8 cellular contexts compared by ENCODE assay signal in genomic region chr6:13762648-13763441, GRCh38. TPM values are rescaled to one million over a fixed set of nuclear protein-coding genes. Genes with fewer than 3 reads are reported as not detected.
A peak's percentile ranks its signal among the peaks of the same experiment; 100 is the strongest.
DNase-seq lines count a peak whose midpoint lies in the region; ATAC-seq and TF ChIP-seq lines count a peak whose summit lies in the region.

No MANE protein-coding gene starts in this region.

- H3K27ac ChIP-seq in layer of hippocampus (ENCODE audit: low read depth, low read length) = peak overlapping the region; percentile 39
- peak overlapping the region in 3 of 4 donors; percentile 61 to 74 (median 63) for H3K27ac ChIP-seq in upper lobe of left lung

- DNase-seq in AG20443 (ENCODE audit: low spot score) (peak; percentile 85), M059J (ENCODE audit: low read depth) (peak; percentile 52), adipocyte (ENCODE audit: low read depth) (peak; percentile 96), upper lobe of left lung (peak in 1 of 2 donors; percentile 78), NCI-H128 (lab: John Stamatoyannopoulos, UW; ENCODE audit: unreplicated experiment) (no peak)

- H3K27me3 ChIP-seq in adipocyte (replicated peaks; ENCODE audit: control insufficient read depth, insufficient read depth, low read length) (no peaks in the 10 kb centered on the region), layer of hippocampus (ENCODE audit: control insufficient read depth, insufficient read depth, low read length) (no peaks in the 10 kb centered on the region), upper lobe of left lung (no peaks in the 10 kb centered on the region)

- H3K9ac ChIP-seq in adipocyte (ENCODE audit: low read length) = peak overlapping the region; percentile 73

- H3K4me3 ChIP-seq in adipocyte (ENCODE audit: low read length) (peak overlapping the region; percentile 20), upper lobe of left lung (no peak overlapping the region)

- H3K9me3 ChIP-seq in adipocyte (ENCODE audit: control insufficient read depth, low read length) = no peaks in the 10 kb centered on the region
- no peaks in the 10 kb centered on the region for H3K9me3 ChIP-seq in upper lobe of left lung

- TF ChIP-seq EP300 in upper lobe of left lung (IDR thresholded peaks at IDR 0.05) = peak in 3 of 4 donors; percentile 31 to 62 (median 58)

- TF ChIP-seq POLR2A in upper lobe of left lung (IDR thresholded peaks at IDR 0.05) = peak in 2 of 4 donors; percentile 15 to 33

- TF ChIP-seq CTCF in upper lobe of left lung (IDR thresholded peaks at IDR 0.05) = no peak

- H3K36me3 ChIP-seq in adipocyte (ENCODE audit: control insufficient read depth, insufficient read depth, low read length, severe bottlenecking) = no peaks in the 10 kb centered on the region
- H3K36me3 ChIP-seq in upper lobe of left lung = no peaks in the 10 kb centered on the region

- H3K4me1 ChIP-seq in adipocyte (ENCODE audit: control insufficient read depth, insufficient read depth, low read length) (peaks cover 55% of the 10 kb centered on the region), upper lobe of left lung (peaks cover 15 to 25% (median 18%) of the 10 kb centered on the region in 4 donors)

- 21 to 36% methylated on average over 6 of the region's 6 CpGs for WGBS in upper lobe of left lung, 2 donors

- ATAC-seq in upper lobe of left lung (ENCODE audit: low FRiP score in 2 of 2) (peak; percentile 61 to 80), GM19467 (IDR thresholded peaks at IDR 0.05; ENCODE audit: unreplicated experiment) (no peak), HG02970 (IDR thresholded peaks at IDR 0.05; ENCODE audit: low FRiP score, unreplicated experiment) (no peak)

RNA-seq across cellular contexts. Expression of gene RANBP9, which starts 51.2 kb away (rescaled TPM):
- 45.7 and 67.4 TPM in 2 replicates for total RNA-seq in M059J (2014; rRNA removed; shearing (Covaris generic))
- total RNA-seq in upper lobe of left lung = 10 to 100 TPM; 29.8 to 46.7 (median 36.4) TPM

RNA-seq across cellular contexts. Expression of gene MCUR1, which starts 51.5 kb away (rescaled TPM):
- total RNA-seq in M059J (2014; rRNA removed; shearing (Covaris generic)) = 26.9 and 37.1 TPM in 2 replicates
- total RNA-seq in upper lobe of left lung = 10 to 100 TPM in 5 of 6 donors, 1 to 10 TPM in 1; 9.4 to 34.6 (median 26.5) TPM

Comparison
In these comparisons a context has a peak if more than half of its experiments do, and no peak if none do; other contexts are left out.
1. ATAC-seq: peak in upper lobe of left lung (2 of 2); none in GM19467 (single experiment) and HG02970 (single experiment).